17 cellular contexts compared by ENCODE assay signal in the genomic region with DNA sequence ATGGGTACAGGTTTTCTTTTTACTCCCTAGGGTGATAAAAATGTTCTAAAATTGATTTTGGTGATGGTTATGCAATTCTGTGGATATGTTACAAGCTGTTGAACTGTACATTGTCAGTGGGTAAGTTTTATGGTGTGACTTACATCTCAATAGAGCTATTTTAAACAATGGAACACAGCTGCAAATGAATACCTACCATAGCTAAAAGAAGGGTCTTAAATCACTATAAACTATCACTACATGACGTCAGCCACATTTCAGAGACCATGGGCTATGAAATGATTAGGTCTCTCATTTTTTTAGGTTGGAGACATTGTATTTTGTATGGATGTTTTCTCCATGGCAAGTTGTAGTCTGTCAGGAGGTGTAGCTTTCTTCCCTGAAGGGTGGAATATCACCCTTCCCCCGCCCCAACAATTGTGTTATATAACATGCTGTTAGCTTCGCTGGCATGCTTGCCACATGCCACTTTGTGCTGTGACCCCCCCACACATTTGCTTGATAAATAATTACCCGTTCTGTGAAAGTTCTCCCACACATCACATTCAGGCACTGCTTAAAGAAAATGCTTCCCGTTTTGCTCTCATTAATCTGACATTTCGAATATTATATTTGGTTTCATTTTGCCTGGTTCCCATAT.
"Had no signal": no experiment of that assay in that cellular context is flagged by ENCODE, and none has a peak within 500 bp of the region (broad histone marks: within the 10 kb centered on the region; RNA-seq: fewer than 3 reads in every experiment).

No MANE protein-coding gene starts in this region.

- H3K9me3 Mint-ChIP-seq: natural killer cell had no signal

- H3K27ac Mint-ChIP-seq: activated CD8-positive, alpha-beta T cell treated with anti-CD3 and anti-CD28 coated beads, Interleukin-2, amount 10 ng/mL, durations not matched to agents 7 days and 5 days; activated naive CD8-positive, alpha-beta T cell treated with anti-CD3 and anti-CD28 coated beads, Interleukin-2, amount 50 U/mL, for 24 hours; activated T-helper 1 cell treated with anti-CD3 and anti-CD28 coated beads, Interleukin-12 subunit alpha, Interleukin-12 subunit beta, Interleukin-2, Interleukin-4 antibody, amounts not matched to agents 30 ng/mL and 10 ng/mL and 1 ng/mL, durations not matched to agents 14 hours and 24 hours and 36 hours; natural killer cell; WTC11 had no signal

- H3K9me3 ChIP-seq: gastrocnemius medialis, prostate gland, vagina had no signal

- H3K27me3 ChIP-seq: cardiac muscle cell, gastrocnemius medialis, hepatocyte, stomach, tibial artery, vagina had no signal

- H3K27ac ChIP-seq: cardiac muscle cell, coronary artery, gastrocnemius medialis, hepatocyte, prostate gland, stomach, tibial artery, vagina had no signal

- H3K4me3 ChIP-seq: cardiac muscle cell, coronary artery, gastrocnemius medialis, hepatocyte, prostate gland, stomach, tibial artery, vagina had no signal

- H3K36me3 ChIP-seq: cardiac muscle cell, prostate gland, vagina had no signal

- DNase-seq: activated CD4-positive, alpha-beta T cell treated with anti-CD3 and anti-CD28 coated beads for 48 hours; activated CD8-positive, alpha-beta T cell treated with anti-CD3 and anti-CD28 coated beads, Interleukin-2, amount 10 ng/mL, durations not matched to agents 7 days and 5 days; activated naive CD4-positive, alpha-beta T cell treated with Interleukin-2 at 50 U/mL for 16 hours; activated naive CD8-positive, alpha-beta T cell treated with anti-CD3 and anti-CD28 coated beads, Interleukin-2, amount 50 U/mL, for 24 hours; effector CD8-positive, alpha-beta T cell; gastrocnemius medialis; natural killer cell; stomach; T-helper 1 cell; tibial artery had no signal

- H3K4me1 Mint-ChIP-seq: activated naive CD8-positive, alpha-beta T cell treated with anti-CD3 and anti-CD28 coated beads, Interleukin-2, amount 50 U/mL, for 24 hours; WTC11 had no signal

- H3K27me3 Mint-ChIP-seq: activated naive CD8-positive, alpha-beta T cell treated with anti-CD3 and anti-CD28 coated beads, Interleukin-2, amount 50 U/mL, for 24 hours had no signal

- H3K4me1 ChIP-seq: gastrocnemius medialis, prostate gland, stomach, tibial artery, vagina had no signal

- H3K4me3 Mint-ChIP-seq: activated CD8-positive, alpha-beta T cell treated with anti-CD3 and anti-CD28 coated beads, Interleukin-2, amount 10 ng/mL, durations not matched to agents 7 days and 5 days; activated naive CD8-positive, alpha-beta T cell treated with anti-CD3 and anti-CD28 coated beads, Interleukin-2, amount 50 U/mL, for 24 hours; activated T-helper 1 cell treated with anti-CD3 and anti-CD28 coated beads, Interleukin-12 subunit alpha, Interleukin-12 subunit beta, Interleukin-2, Interleukin-4 antibody, amounts not matched to agents 30 ng/mL and 10 ng/mL and 1 ng/mL, durations not matched to agents 14 hours and 24 hours and 36 hours; natural killer cell; WTC11 had no signal
